Comparison of ENCODE assay signal across 1 cellular context in genomic region chr3:81484532-81484931, GRCh38.
TF ChIP-seq lines count a peak whose summit lies in the region.

No MANE protein-coding gene starts in this region.

TF ChIP-seq in SK-N-SH treated with all-trans-retinoic acid at 6 μM for 48 hours, 23 proteins besides CTCF, POLR2A, EP300 and RAD21 (continued from another document):
- TF ChIP-seq TSHZ2 (CRISPR knock-in tag; IDR thresholded peaks at IDR 0.05) = no peak
- TF ChIP-seq BACH2 (CRISPR knock-in tag; IDR thresholded peaks at IDR 0.05; ENCODE audit: borderline replicate concordance) = no peak
- TF ChIP-seq ZNF8 (CRISPR knock-in tag; IDR thresholded peaks at IDR 0.05) = no peak
